Comparison of ENCODE assay signal across 1 cellular context in genomic region chr1:161725888-161726630, GRCh38.
A peak's percentile ranks its signal among the peaks of the same experiment; 100 is the strongest.
TF ChIP-seq lines count a peak whose summit lies in the region.

No MANE protein-coding gene starts in this region.

TF ChIP-seq in IMR-90, 13 proteins besides CTCF, POLR2A, EP300 and RAD21:
- TF ChIP-seq MAZ (IDR thresholded peaks at IDR 0.05; ENCODE audit: borderline replicate concordance, low read depth, low read length) (peak; percentile 25; the same call in 1 of the 2 replicates), SMC3 (IDR thresholded peaks at IDR 0.05; ENCODE audit: low read depth, low read length) (0 out of 2 replicates have a peak, but pooled peaks have one; percentile 11), BHLHE40 (IDR thresholded peaks at IDR 0.05; ENCODE audit: low read depth, low read length) (no peak)
TF ChIP-seq in IMR-90: peak in this region for 2.
